ENCODE assay signal across 16 cellular contexts in genomic region chr7:35700327-35700726, GRCh38.
"Had no signal": no experiment of that assay in that cellular context is flagged by ENCODE, and none has a peak within 500 bp of the region (broad histone marks: within the 10 kb centered on the region; RNA-seq: fewer than 3 reads in every experiment).

No MANE protein-coding gene starts in this region.

- H3K4me3 Mint-ChIP-seq: activated naive CD4-positive, alpha-beta T cell treated with anti-CD3 and anti-CD28 coated beads for 36 hours; naive thymus-derived CD4-positive, alpha-beta T cell; neural progenitor cell; type B pancreatic cell had no signal

- H3K4me3 ChIP-seq: adrenal gland, hepatocyte, neural progenitor cell, prostate gland, right atrium auricular region, stomach had no signal

- DNase-seq: activated CD4-positive, alpha-beta T cell treated with anti-CD3 and anti-CD28 coated beads, Interleukin-2, amount 50 U/mL, for 48 hours; activated naive CD4-positive, alpha-beta T cell treated with anti-CD3 and anti-CD28 coated beads for 36 hours; adrenal gland; dermis blood vessel endothelial cell; effector memory CD4-positive, alpha-beta T cell; left cardiac atrium; mesendoderm; naive thymus-derived CD4-positive, alpha-beta T cell; stimulated activated CD4-positive, alpha-beta T cell treated with anti-CD3 and anti-CD28 coated beads, Interleukin-2, amount 100 ng/mL, for 24 hours; stomach; T1000 had no signal

- H3K27me3 Mint-ChIP-seq: type B pancreatic cell had no signal

- ATAC-seq: left cardiac atrium; naive thymus-derived CD4-positive, alpha-beta T cell had no signal

- H3K9me3 Mint-ChIP-seq: activated naive CD4-positive, alpha-beta T cell treated with anti-CD3 and anti-CD28 coated beads for 36 hours; neural progenitor cell; type B pancreatic cell had no signal

- H3K27ac Mint-ChIP-seq: activated naive CD4-positive, alpha-beta T cell treated with anti-CD3 and anti-CD28 coated beads for 36 hours; naive thymus-derived CD4-positive, alpha-beta T cell; neural progenitor cell; type B pancreatic cell had no signal
